In the genomic region with DNA sequence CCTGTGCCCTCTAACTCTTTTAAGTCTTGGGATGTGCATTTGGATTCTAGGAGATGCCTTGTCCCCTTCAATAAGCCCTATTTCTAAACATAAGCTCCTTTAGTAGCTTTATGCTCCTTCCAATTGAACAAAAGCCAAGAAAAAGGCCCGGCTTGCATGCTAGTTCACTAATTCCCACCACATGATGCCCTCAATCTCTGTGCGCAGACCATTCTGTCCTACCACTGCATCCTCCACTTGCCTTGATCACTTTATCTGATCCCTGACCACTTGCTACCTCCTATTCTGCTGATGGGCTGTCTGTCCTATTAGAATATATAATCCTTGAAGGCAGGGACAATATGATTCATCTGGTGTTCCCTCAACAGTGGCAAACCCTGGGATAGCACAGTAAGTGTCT, we compare ENCODE assay signal across 15 cellular contexts.
A peak's percentile ranks its signal among the peaks of the same experiment; 100 is the strongest.
DNase-seq lines count a peak whose midpoint lies in the region; ATAC-seq, FAIRE-seq and TF ChIP-seq lines count a peak whose summit lies in the region.
"Had no signal": no experiment of that assay in that cellular context is flagged by ENCODE, and none has a peak within 500 bp of the region (broad histone marks: within the 10 kb centered on the region; RNA-seq: fewer than 3 reads in every experiment).

No MANE protein-coding gene starts in this region.

- H3K4me1 Mint-ChIP-seq in H9, result peaks cover 42 to 46% of the 10 kb centered on the region in 2 experiments

- no peaks in the 10 kb centered on the region for H3K9me3 Mint-ChIP-seq in H9
- H3K9me3 Mint-ChIP-seq: CD4-positive, alpha-beta T cell had no signal

- H3K9me3 ChIP-seq in H9 (ENCODE audit: control insufficient read depth, low read depth, low read length) (no peaks in the 10 kb centered on the region), WERI-Rb-1 (ENCODE audit: severe bottlenecking) (no peaks in the 10 kb centered on the region), mesodermal cell (ENCODE audit: control insufficient read depth, low read length) (no peaks in the 10 kb centered on the region), small intestine (ENCODE audit: control insufficient read depth, low read depth) (no peaks in the 10 kb centered on the region)

- H2AFZ ChIP-seq in H9 (ENCODE audit: low read length), result no peak overlapping the region

- no peak overlapping the region for H2BK12ac ChIP-seq in H9 (ENCODE audit: insufficient read length, low read depth, low read length)

- H2BK120ac ChIP-seq in H9 (ENCODE audit: low read depth, low read length, poor library complexity, severe bottlenecking), result no peak overlapping the region

- whole genome bisulfite sequencing in H9 (ENCODE audit: extremely low coverage, insufficient read length, low lambda C conversion rate), result no CpG with 5 or more reads among the region's 2 CpGs
- 94 to 100% methylated on average over 2 of the region's 2 CpGs for WGBS in mesodermal cell (ENCODE audit: insufficient coverage in 2 of 2), 2 experiments
- 89 to 92% (median 90%) methylated on average over 2 of the region's 2 CpGs for WGBS in small intestine, 3 donors

- no peak overlapping the region for H2AK5ac ChIP-seq in H9 (ENCODE audit: insufficient read length, low read length)

- peak overlapping the region in 2 of 3 experiments; percentile 38 to 95; a peak in 2 of 7 replicates for H3K27ac Mint-ChIP-seq in H9
- H3K27ac Mint-ChIP-seq: CD4-positive, alpha-beta T cell had no signal

- H4K91ac ChIP-seq in H9 (ENCODE audit: insufficient read length, low read depth, low read length), result no peak overlapping the region

- H3K18ac ChIP-seq in H9 (ENCODE audit: insufficient read length, low read depth, low read length), result no peak overlapping the region

- no peaks in the 10 kb centered on the region for H4K20me1 ChIP-seq in H9 (ENCODE audit: control insufficient read depth, insufficient read depth, insufficient read length)

- H2BK15ac ChIP-seq in H9 (ENCODE audit: low read depth, low read length), result no peak overlapping the region

- no peak overlapping the region for H3K4ac ChIP-seq in H9 (ENCODE audit: low read depth, low read length)

- H3K4me2 ChIP-seq in H9 (ENCODE audit: insufficient read depth, insufficient read length, low read length), result no peak overlapping the region
- H3K4me2 ChIP-seq: KMS-11 had no signal

- H3T11ph ChIP-seq in H9 (ENCODE audit: low read length), result no peak overlapping the region

- H3K4me3 Mint-ChIP-seq in H9, result no peak overlapping the region
- H3K4me3 Mint-ChIP-seq: CD4-positive, alpha-beta T cell had no signal

- peaks cover 26% of the 10 kb centered on the region for H3K79me2 ChIP-seq in H9 (ENCODE audit: insufficient read depth, low read length)

- no peak overlapping the region for H4K5ac ChIP-seq in H9 (ENCODE audit: insufficient read length, low read depth, low read length)

- H2BK5ac ChIP-seq in H9 (ENCODE audit: insufficient read length, low read length), result no peak overlapping the region

- no peak for FAIRE-seq in small intestine (lab: Jason Lieb, UNC)
- FAIRE-seq: A204.1 had no signal

- no peak overlapping the region for H4K8ac ChIP-seq in H9 (replicated peaks; ENCODE audit: insufficient read length, low read depth, low read length)

- H3K23me2 ChIP-seq in H9 (ENCODE audit: insufficient read length, low read depth, low read length, poor library complexity, severe bottlenecking), result no peaks in the 10 kb centered on the region

- H2BK20ac ChIP-seq in H9 (ENCODE audit: low read depth, low read length, poor library complexity, severe bottlenecking), result no peak overlapping the region

- no peak overlapping the region for H3K27ac ChIP-seq in H9 (ENCODE audit: insufficient read length, low read depth, low read length)
- H3K27ac ChIP-seq in WERI-Rb-1, result peak overlapping the region; percentile 68
- H3K27ac ChIP-seq in mesodermal cell (ENCODE audit: low read depth, low read length, severe bottlenecking), result peak overlapping the region; percentile 41
- no peak overlapping the region for H3K27ac ChIP-seq in small intestine (ENCODE audit: low read depth in 1 of 2, low read length in 1 of 2)
- H3K27ac ChIP-seq: KMS-11 had no signal

- H3K4me3 ChIP-seq in WERI-Rb-1 (ENCODE audit: low read depth, low read length) (no peak overlapping the region), mesodermal cell (ENCODE audit: extremely low read depth, insufficient read depth, low read length, poor library complexity, severe bottlenecking) (no peak overlapping the region), small intestine (ENCODE audit: low read depth in 1 of 2, low read length in 2 of 2) (no peak overlapping the region)

- no peak for DNase-seq in H9
- peak; percentile 93 for DNase-seq in WERI-Rb-1
- DNase-seq in small intestine, result peak; percentile 40
- DNase-seq in NCI-H69 (lab: John Stamatoyannopoulos, UW), result no peak
- DNase-seq: CD4-positive, alpha-beta T cell; GF-D8; MV-4-11; NCI-H1694 treated with DMSO at 0.1 percent for 48 hours; NCI-H748 treated with DMSO at 0.1 percent for 48 hours had no signal

- no peaks in the 10 kb centered on the region for H3K27me3 Mint-ChIP-seq in H9 (ENCODE audit: low read depth)
- H3K27me3 Mint-ChIP-seq: CD4-positive, alpha-beta T cell had no signal

- H3K9ac ChIP-seq in H9 (ENCODE audit: extremely low read depth, insufficient read length, low read length), result no peak overlapping the region
- H3K9ac ChIP-seq: KMS-11 had no signal

- peak overlapping the region; percentile 62 for H3K23ac ChIP-seq in H9 (ENCODE audit: insufficient read length, low read depth, low read length)

- ATAC-seq in HG02571 (IDR thresholded peaks at IDR 0.05; ENCODE audit: unreplicated experiment), result no peak
- ATAC-seq in HG02852 (IDR thresholded peaks at IDR 0.05; ENCODE audit: unreplicated experiment), result no peak
- ATAC-seq: HCT116 had no signal

- TF ChIP-seq CTCF in H9 (conservative IDR thresholded peaks at IDR 0.05) (no peak), WERI-Rb-1 (IDR thresholded peaks at IDR 0.05; ENCODE audit: low read depth, low read length) (no peak)

- peaks cover 10% of the 10 kb centered on the region for H3K79me1 ChIP-seq in H9 (ENCODE audit: insufficient read depth, low read depth, low read length, poor library complexity, severe bottlenecking)

- H3K14ac ChIP-seq in H9 (ENCODE audit: insufficient read depth, low read length), result no peak overlapping the region

- H3K4me1 ChIP-seq in H9 (ENCODE audit: insufficient read depth, low read length) (peaks cover 9% of the 10 kb centered on the region), mesodermal cell (ENCODE audit: control insufficient read depth, insufficient read depth, low read length, poor library complexity, severe bottlenecking) (peaks cover 11% of the 10 kb centered on the region), small intestine (ENCODE audit: control insufficient read depth in 2 of 2, insufficient read depth in 1 of 2, low read depth in 1 of 2, low read length in 1 of 2) (no peaks in the 10 kb centered on the region)

- H3K36me3 ChIP-seq in WERI-Rb-1, result no peaks in the 10 kb centered on the region
- peaks cover 8% of the 10 kb centered on the region for H3K36me3 ChIP-seq in mesodermal cell (ENCODE audit: control insufficient read depth, insufficient read depth, low read length)
- H3K36me3 ChIP-seq in small intestine (ENCODE audit: control insufficient read depth in 2 of 2, insufficient read depth in 2 of 2, low read length in 2 of 2), result no peaks in the 10 kb centered on the region

- H3K27me3 ChIP-seq in H9 (ENCODE audit: insufficient read depth, low read length), result no peaks in the 10 kb centered on the region
- no peaks in the 10 kb centered on the region for H3K27me3 ChIP-seq in WERI-Rb-1 (ENCODE audit: insufficient read depth, low read depth, severe bottlenecking)
- H3K27me3 ChIP-seq in small intestine (ENCODE audit: control insufficient read depth in 2 of 2, insufficient read depth in 2 of 2, low read length in 2 of 2), result no peaks in the 10 kb centered on the region

- no peak overlapping the region for H3K56ac ChIP-seq in H9 (ENCODE audit: insufficient read length, low read depth, low read length)

- peaks cover 0 to 4% (median 4%) of the 10 kb centered on the region in 3 experiments; a peak in 4 of 7 replicates for H3K36me3 Mint-ChIP-seq in H9 (ENCODE audit: insufficient read depth in 1 of 3, low read depth in 3 of 3)

Comparison
In these comparisons a context has a peak if more than half of its experiments do, and no peak if none do; other contexts are left out.
1. DNase-seq: peak in WERI-Rb-1 (single experiment) and small intestine (single experiment); none in H9 (single experiment) and NCI-H69 (single experiment).
2. H3K27ac ChIP-seq: peak in WERI-Rb-1 (single experiment) and mesodermal cell (single experiment); none in H9 (single experiment) and small intestine (0 of 2).